Comparison of ENCODE assay signal across 1 cellular context in the genomic region with DNA sequence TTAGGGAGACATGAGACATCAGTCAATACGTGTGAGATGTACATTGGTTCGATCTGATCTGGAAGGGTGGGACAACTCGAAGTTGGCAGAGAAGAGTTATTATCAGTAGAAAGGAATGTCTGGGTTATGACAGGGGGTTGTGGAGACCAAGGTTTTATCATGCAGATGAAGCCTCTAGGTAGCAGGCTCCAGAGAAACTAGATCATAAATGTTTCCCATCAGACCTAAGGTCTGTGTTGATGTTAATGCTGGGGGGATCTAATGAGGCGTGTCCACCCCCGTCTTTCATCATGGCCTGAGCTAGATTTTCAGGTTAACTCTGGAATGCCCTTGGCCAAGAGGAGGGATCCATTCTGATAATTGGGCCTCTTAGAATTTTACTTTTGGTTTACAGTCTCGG.
TF ChIP-seq lines count a peak whose summit lies in the region.

No MANE protein-coding gene starts in this region.

TF ChIP-seq in IMR-90, 13 proteins besides CTCF, POLR2A, EP300 and RAD21 (continued from another document):
- TF ChIP-seq, protein P1, sequence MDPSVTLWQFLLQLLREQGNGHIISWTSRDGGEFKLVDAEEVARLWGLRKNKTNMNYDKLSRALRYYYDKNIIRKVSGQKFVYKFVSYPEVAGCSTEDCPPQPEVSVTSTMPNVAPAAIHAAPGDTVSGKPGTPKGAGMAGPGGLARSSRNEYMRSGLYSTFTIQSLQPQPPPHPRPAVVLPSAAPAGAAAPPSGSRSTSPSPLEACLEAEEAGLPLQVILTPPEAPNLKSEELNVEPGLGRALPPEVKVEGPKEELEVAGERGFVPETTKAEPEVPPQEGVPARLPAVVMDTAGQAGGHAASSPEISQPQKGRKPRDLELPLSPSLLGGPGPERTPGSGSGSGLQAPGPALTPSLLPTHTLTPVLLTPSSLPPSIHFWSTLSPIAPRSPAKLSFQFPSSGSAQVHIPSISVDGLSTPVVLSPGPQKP (IDR thresholded peaks at IDR 0.05; ENCODE audit: borderline replicate concordance, low read depth, low read length): no peak
- TF ChIP-seq BHLHE40 (IDR thresholded peaks at IDR 0.05; ENCODE audit: low read depth, low read length): no peak
- TF ChIP-seq RCOR1 (IDR thresholded peaks at IDR 0.05; ENCODE audit: insufficient replicate concordance, low read length): no peak
- TF ChIP-seq USF2 (IDR thresholded peaks at IDR 0.05; ENCODE audit: low read depth, low read length): no peak
